18 cellular contexts compared by ENCODE assay signal in genomic region chr11:102360681-102361080, GRCh38. TPM values are rescaled to one million over a fixed set of nuclear protein-coding genes. Genes with fewer than 3 reads are reported as not detected.
DNase-seq lines count a peak whose midpoint lies in the region; ATAC-seq and TF ChIP-seq lines count a peak whose summit lies in the region.
"Had no signal": no experiment of that assay in that cellular context is flagged by ENCODE, and none has a peak within 500 bp of the region (broad histone marks: within the 10 kb centered on the region; RNA-seq: fewer than 3 reads in every experiment).

No MANE protein-coding gene starts in this region.

- H3K36me3 ChIP-seq in OCI-LY1 (ENCODE audit: insufficient read depth, low read length) (peaks cover 55% of the 10 kb centered on the region), thymus (ENCODE audit: control insufficient read depth, insufficient read depth) (peaks cover 8% of the 10 kb centered on the region)

- no peaks in the 10 kb centered on the region for H3F3A ChIP-seq in OCI-LY1 (ENCODE audit: insufficient read depth, low read length)

- H3K9me3 ChIP-seq in OCI-LY1 (ENCODE audit: low read length): peaks cover 6% of the 10 kb centered on the region; the same call in 1 of the 2 replicates
- no peaks in the 10 kb centered on the region for H3K9me3 ChIP-seq in thymus (ENCODE audit: control insufficient read depth)
- H3K9me3 ChIP-seq: colonic mucosa, vagina had no signal

- H3K4me1 ChIP-seq in OCI-LY1 (ENCODE audit: insufficient read depth, low read length, severe bottlenecking) (peaks cover 22% of the 10 kb centered on the region), thymus (ENCODE audit: control insufficient read depth, insufficient read depth, low read length) (peaks cover 13% of the 10 kb centered on the region)
- H3K4me1 ChIP-seq: colonic mucosa, vagina had no signal

- H3K4me3 ChIP-seq in OCI-LY1 (ENCODE audit: low read depth, low read length, poor library complexity, severe bottlenecking): no peak overlapping the region
- no peak overlapping the region for H3K4me3 ChIP-seq in thymus (ENCODE audit: low read length)
- H3K4me3 ChIP-seq: colonic mucosa, heart right ventricle, vagina had no signal

- peak; percentile 16 for DNase-seq in Right ventricle myocardium inferior (ENCODE audit: missing footprints)
- DNase-seq in Right ventricle myocardium superior: no peak
- no peak for DNase-seq in activated naive CD8-positive, alpha-beta T cell treated with anti-CD3 and anti-CD28 coated beads for 36 hours
- DNase-seq in pons (ENCODE audit: low spot score): no peak
- DNase-seq in NCI-H2107 (lab: John Stamatoyannopoulos, UW): no peak
- DNase-seq: colonic mucosa; GDM1; HCEC 1CT; heart right ventricle; NCI-H2081; NCI-H510A; stimulated activated CD4-positive, alpha-beta T cell treated with anti-CD3 and anti-CD28 coated beads, Interleukin-2, amount 100 ng/mL, for 48 hours; substantia nigra; SW 1271 had no signal

- TF ChIP-seq CTCF in OCI-LY1 (IDR thresholded peaks at IDR 0.05; ENCODE audit: low read length): no peak

- H3K79me2 ChIP-seq in OCI-LY1 (ENCODE audit: insufficient read depth, low read length): peaks cover 10% of the 10 kb centered on the region; the same call in 1 of the 2 replicates

- H3K9me2 ChIP-seq in OCI-LY1 (ENCODE audit: low read depth, low read length): no peaks in the 10 kb centered on the region

- peaks cover 66% of the 10 kb centered on the region for H3K36me3 Mint-ChIP-seq in activated naive CD8-positive, alpha-beta T cell treated with anti-CD3 and anti-CD28 coated beads for 36 hours

- peaks cover 14% of the 10 kb centered on the region for H3K9me3 Mint-ChIP-seq in activated naive CD8-positive, alpha-beta T cell treated with anti-CD3 and anti-CD28 coated beads for 36 hours

- 18% methylated on average over 3 of the region's 3 CpGs for WGBS in thymus

- H3K27ac Mint-ChIP-seq in activated naive CD8-positive, alpha-beta T cell treated with anti-CD3 and anti-CD28 coated beads for 36 hours: peak overlapping the region; percentile 80

- H3K27ac ChIP-seq in OCI-LY1 (ENCODE audit: low read depth, low read length, poor library complexity, severe bottlenecking): peak overlapping the region; percentile 63
- peak overlapping the region; percentile 90 for H3K27ac ChIP-seq in thymus (ENCODE audit: low read depth)
- H3K27ac ChIP-seq: colonic mucosa, heart right ventricle, vagina had no signal

- H3K27me3 ChIP-seq in OCI-LY1 (ENCODE audit: insufficient read depth, low read length) (no peaks in the 10 kb centered on the region), thymus (ENCODE audit: control insufficient read depth, insufficient read depth) (no peaks in the 10 kb centered on the region)
- H3K27me3 ChIP-seq: colonic mucosa, heart right ventricle, vagina had no signal

- H4K20me1 ChIP-seq in OCI-LY1 (ENCODE audit: insufficient read depth, low read length): no peaks in the 10 kb centered on the region

- intact Hi-C loops in Right ventricle myocardium inferior (cut with DNase I): no loop called here
- intact Hi-C loops in Right ventricle myocardium superior (cut with DNase I): no loop called here

- H2AFZ ChIP-seq in OCI-LY1 (ENCODE audit: low read length): no peak overlapping the region

- H3K4me2 ChIP-seq in OCI-LY1 (ENCODE audit: low read length): peak overlapping the region; percentile 36; the same call in 1 of the 2 replicates

- ATAC-seq in Right ventricle myocardium inferior: no peak
- no peak for ATAC-seq in Right ventricle myocardium superior (ENCODE audit: poor library complexity)
- ATAC-seq: WTC11 had no signal

- peak overlapping the region; percentile 15 for H3K4me3 Mint-ChIP-seq in activated naive CD8-positive, alpha-beta T cell treated with anti-CD3 and anti-CD28 coated beads for 36 hours
- H3K4me3 Mint-ChIP-seq: WTC11 had no signal

- peaks cover 40% of the 10 kb centered on the region for H3K4me1 Mint-ChIP-seq in activated naive CD8-positive, alpha-beta T cell treated with anti-CD3 and anti-CD28 coated beads for 36 hours
- H3K4me1 Mint-ChIP-seq: WTC11 had no signal

- no peaks in the 10 kb centered on the region for H3K27me3 Mint-ChIP-seq in activated naive CD8-positive, alpha-beta T cell treated with anti-CD3 and anti-CD28 coated beads for 36 hours

- no peak overlapping the region; the same call in 1 of the 2 replicates for H3K9ac ChIP-seq in OCI-LY1 (ENCODE audit: low read length)

RNA-seq across cellular contexts. Expression of gene BIRC2, which starts 13.7 kb away (rescaled TPM):
- 32.4 TPM for total RNA-seq in Right ventricle myocardium inferior
- 30.4 TPM for total RNA-seq in Right ventricle myocardium superior
- total RNA-seq in activated naive CD8-positive, alpha-beta T cell treated with anti-CD3 and anti-CD28 coated beads for 36 hours: 10 to 100 TPM; 29.6 to 30.7 TPM
- polyA plus RNA-seq in thymus: 95.9 TPM

RNA-seq across cellular contexts. Expression of gene BIRC3, which starts 43.4 kb away (rescaled TPM):
- 10.6 TPM for total RNA-seq in Right ventricle myocardium inferior
- total RNA-seq in Right ventricle myocardium superior: 10.5 TPM
- total RNA-seq in activated naive CD8-positive, alpha-beta T cell treated with anti-CD3 and anti-CD28 coated beads for 36 hours: 10 to 100 TPM; 76.6 to 79.9 TPM
- 73.7 TPM for polyA plus RNA-seq in thymus
